Comparison of ENCODE assay signal across 9 cellular contexts in genomic region chr11:117815262-117815803, GRCh38. TPM values are rescaled to one million over a fixed set of nuclear protein-coding genes. Genes with fewer than 3 reads are reported as not detected.
DNase-seq lines count a peak whose midpoint lies in the region; ATAC-seq, FAIRE-seq and TF ChIP-seq lines count a peak whose summit lies in the region.
"Had no signal": no experiment of that assay in that cellular context is flagged by ENCODE, and none has a peak within 500 bp of the region (broad histone marks: within the 10 kb centered on the region; RNA-seq: fewer than 3 reads in every experiment).

No MANE protein-coding gene starts in this region.

- no peak overlapping the region for H2AFZ ChIP-seq in GM23248

- no peaks in the 10 kb centered on the region for H3F3A ChIP-seq in GM23248 (ENCODE audit: insufficient read depth)

- peak; percentile 71 for DNase-seq in OCI-M1 (lab: John Stamatoyannopoulos, UW)
- peak; percentile 42 for DNase-seq in activated gamma-delta T cell (lab: John Stamatoyannopoulos, UW)
- no peak for DNase-seq in stomach
- no peak for DNase-seq in GM23248
- no peak for DNase-seq in GM19239 (ENCODE audit: insufficient read length, low spot score)

- ATAC-seq in GM18520 (IDR thresholded peaks at IDR 0.05; ENCODE audit: unreplicated experiment): peak; percentile 64
- peak; percentile 58 for ATAC-seq in HG02938 (IDR thresholded peaks at IDR 0.05; ENCODE audit: unreplicated experiment)

- intact Hi-C loops in stomach (cut with DNase I; ENCODE audit: low total_unique reads): loop anchor here (5.0 kb wide), 1 partner anchor 388 kb away; no protein-coding TSS in a partner anchor

- H3K4me3 ChIP-seq in mesodermal cell (ENCODE audit: extremely low read depth, insufficient read depth, low read length, poor library complexity, severe bottlenecking) (no peak overlapping the region), stomach (no peak overlapping the region), GM23248 (no peak overlapping the region)

- in situ Hi-C loops in GM23248 (cut with MboI): no loop called here

- no peak overlapping the region for H3K4me2 ChIP-seq in GM23248 (ENCODE audit: unreplicated experiment)

- 64 to 69% methylated on average over 5 to 6 of the region's 7 CpGs for WGBS in mesodermal cell (ENCODE audit: insufficient coverage in 2 of 2), 2 experiments
- WGBS in stomach, 5 donors: 55 to 60% (median 57%) methylated on average over 6 to 7 of the region's 7 CpGs
- 60 to 76% methylated on average over 7 of the region's 7 CpGs for WGBS in GM23248 (ENCODE audit: low coverage in 1 of 2, low lambda C conversion rate in 2 of 2, missing lambda C conversion rate in 2 of 2), 2 experiments

- H3K27me3 ChIP-seq in stomach: peaks cover 0 to under 1% (median 0%) of the 10 kb centered on the region in 3 donors
- no peaks in the 10 kb centered on the region; the same call in 1 of the 2 replicates for H3K27me3 ChIP-seq in GM23248 (replicated peaks; ENCODE audit: insufficient read depth)

- TF ChIP-seq EP300 in stomach (IDR thresholded peaks at IDR 0.05): no peak

- TF ChIP-seq CTCF in stomach (IDR thresholded peaks at IDR 0.05): no peak

- H3K79me2 ChIP-seq in GM23248 (ENCODE audit: insufficient read depth): no peaks in the 10 kb centered on the region

- H3K36me3 ChIP-seq in mesodermal cell (ENCODE audit: control insufficient read depth, insufficient read depth, low read length) (no peaks in the 10 kb centered on the region), stomach (no peaks in the 10 kb centered on the region), GM23248 (ENCODE audit: low read depth) (no peaks in the 10 kb centered on the region)

- no peaks in the 10 kb centered on the region for H4K20me1 ChIP-seq in GM23248 (ENCODE audit: insufficient read depth)

- H3K9me2 ChIP-seq in GM23248 (ENCODE audit: insufficient read depth): no peaks in the 10 kb centered on the region

- H3K27ac ChIP-seq in mesodermal cell (ENCODE audit: low read depth, low read length, severe bottlenecking) (peak overlapping the region; percentile 65), stomach (peak overlapping the region; percentile 47 to 80 (median 73)), GM23248 (no peak overlapping the region)

- H3K9ac ChIP-seq in GM23248: no peak overlapping the region

- no peak for FAIRE-seq in GM19239 (lab: Jason Lieb, UNC)

- H3K4me1 ChIP-seq in mesodermal cell (ENCODE audit: control insufficient read depth, insufficient read depth, low read length, poor library complexity, severe bottlenecking) (peaks cover 18% of the 10 kb centered on the region), stomach (peaks cover 26 to 51% (median 36%) of the 10 kb centered on the region in 4 donors), GM23248 (ENCODE audit: insufficient read depth) (no peaks in the 10 kb centered on the region)

- H3K9me3 ChIP-seq in mesodermal cell (ENCODE audit: control insufficient read depth, low read length): no peaks in the 10 kb centered on the region
- no peaks in the 10 kb centered on the region for H3K9me3 ChIP-seq in stomach
- no peaks in the 10 kb centered on the region for H3K9me3 ChIP-seq in GM23248 (ENCODE audit: low read depth)

- no peak for TF ChIP-seq POLR2A in stomach (IDR thresholded peaks at IDR 0.05)

RNA-seq across cellular contexts. Expression of gene FXYD2, which starts 9.2 kb away (rescaled TPM):
- 2.4 TPM for polyA plus RNA-seq in mesodermal cell (2013, experiment 1 of 2)
- polyA plus RNA-seq in mesodermal cell (2013, experiment 2 of 2): 0.35 TPM
- total RNA-seq in stomach: 1 to 10 TPM in 1 of 5 donors, under 1 TPM in 1, not detected in 3; 0.45 to 7.0 TPM
- polyA plus RNA-seq in stomach (1 to 10 TPM; 1.0 to 7.8 (median 4.0) TPM), GM23248 (2016; fragmentation: Nextera tagmentation; extraction: Ambion mirVana) (not detected in 2 replicates)
- total RNA-seq in GM23248 (2014; rRNA removed; shearing (Covaris generic)): not detected in 2 replicates
- total RNA-seq: SK-MEL-5 had no signal

RNA-seq across cellular contexts. Expression of gene DSCAML1, which starts 18.3 kb away (rescaled TPM):
- polyA plus RNA-seq in mesodermal cell (2013, experiment 1 of 2): 0.81 TPM
- polyA plus RNA-seq in mesodermal cell (2013, experiment 2 of 2): 0.15 TPM
- total RNA-seq in stomach: 1 to 10 TPM in 2 of 5 donors, under 1 TPM in 3; 0.14 to 2.9 (median 0.45) TPM
- polyA plus RNA-seq in stomach: under 1 TPM; 0.08 to 0.75 (median 0.46) TPM
- total RNA-seq in GM23248 (2014; rRNA removed; shearing (Covaris generic)): not detected in 2 replicates
- polyA plus RNA-seq in GM23248 (2016; fragmentation: Nextera tagmentation; extraction: Ambion mirVana): not detected in 2 replicates
- total RNA-seq: SK-MEL-5 had no signal

Comparison
In these comparisons a context has a peak if more than half of its experiments do, and no peak if none do; other contexts are left out.
1. DNase-seq: peak in OCI-M1 (single experiment) and activated gamma-delta T cell (single experiment); none in stomach (single experiment), GM23248 (single experiment) and GM19239 (single experiment).